In genomic region chr9:116483622-116484482, GRCh38 we compare ENCODE assay signal across 23 cellular contexts.
DNase-seq lines count a peak whose midpoint lies in the region; ATAC-seq, FAIRE-seq and TF ChIP-seq lines count a peak whose summit lies in the region.
"Had no signal": no experiment of that assay in that cellular context is flagged by ENCODE, and none has a peak within 500 bp of the region (broad histone marks: within the 10 kb centered on the region; RNA-seq: fewer than 3 reads in every experiment).

No MANE protein-coding gene starts in this region.

- no peaks in the 10 kb centered on the region for H3K9me3 Mint-ChIP-seq in nephron
- H3K9me3 Mint-ChIP-seq: IgD-negative memory B cell had no signal

- peaks cover 14% of the 10 kb centered on the region for H3K4me1 ChIP-seq in vagina

- no peaks in the 10 kb centered on the region for H3K36me3 Mint-ChIP-seq in nephron (ENCODE audit: low read depth)

- ATAC-seq in GM18498 (IDR thresholded peaks at IDR 0.05; ENCODE audit: unreplicated experiment) (no peak), HG02973 (IDR thresholded peaks at IDR 0.05; ENCODE audit: unreplicated experiment) (no peak)

- H3K4me3 ChIP-seq in bronchial epithelial cell (ENCODE audit: low read depth, low read length) (no peak overlapping the region), vagina (no peak overlapping the region)
- H3K4me3 ChIP-seq: MG63 had no signal

- peak; percentile 72 for FAIRE-seq in bronchial epithelial cell (lab: Jason Lieb, UNC)
- FAIRE-seq: RCC 7860 had no signal

- H3K27me3 ChIP-seq in bronchial epithelial cell (ENCODE audit: control insufficient read depth, insufficient read depth, low read length) (no peaks in the 10 kb centered on the region), vagina (no peaks in the 10 kb centered on the region)
- H3K27me3 ChIP-seq: MG63 had no signal

- intact Hi-C loops in vagina (cut with DNase I): no loop called here

- H3K27ac ChIP-seq in vagina: peak overlapping the region; percentile 42
- H3K27ac ChIP-seq: C4-2B, HL-60 had no signal

- no peak for TF ChIP-seq CTCF in bronchial epithelial cell (IDR thresholded peaks at IDR 0.05; ENCODE audit: insufficient read depth, low read length, severe bottlenecking)
- no peak for TF ChIP-seq CTCF in nephron (IDR thresholded peaks at IDR 0.05; ENCODE audit: unreplicated experiment in 3 of 3)
- no peak for TF ChIP-seq CTCF in vagina (IDR thresholded peaks at IDR 0.05)

- H3K4me1 Mint-ChIP-seq in nephron: peaks cover 26% of the 10 kb centered on the region
- H3K4me1 Mint-ChIP-seq: IgD-negative memory B cell had no signal

- H3K36me3 ChIP-seq in bronchial epithelial cell (ENCODE audit: control insufficient read depth, insufficient read depth, low read length) (no peaks in the 10 kb centered on the region), vagina (no peaks in the 10 kb centered on the region)
- H3K36me3 ChIP-seq: MG63 had no signal

- peak overlapping the region; percentile 60 to 71 (median 67) for H3K27ac Mint-ChIP-seq in nephron
- H3K27ac Mint-ChIP-seq: IgD-negative memory B cell had no signal

- peak; percentile 14 for DNase-seq in OCI-M1 (lab: John Stamatoyannopoulos, UW)
- DNase-seq in bronchial epithelial cell (ENCODE audit: low read depth): no peak
- peak in 1 of 2 donors; percentile 79 for DNase-seq in vagina (ENCODE audit: extremely low spot score in 2 of 2)
- no peak for DNase-seq in NCI-H446 treated with DMSO at 0.1 percent for 48 hours (lab: John Stamatoyannopoulos, UW)
- DNase-seq: AML-193; DMS79 treated with DMSO at 0.1 percent for 48 hours; H7; Kasumi-1; MG63; NCI-H1092; NCI-H146; NCI-H2081; NCI-H510A; NCI-H748 treated with DMSO at 0.1 percent for 48 hours; NK-92 treated with Interleukin-12 subunit alpha and Interleukin-12 subunit beta, amount 100 ng/mL, for 24 hours; Right ventricle myocardium superior had no signal

- H3K27me3 Mint-ChIP-seq in nephron (ENCODE audit: low read depth): peaks cover 6% of the 10 kb centered on the region
- H3K27me3 Mint-ChIP-seq: IgD-negative memory B cell had no signal

- no peak overlapping the region for H3K4me3 Mint-ChIP-seq in nephron
- H3K4me3 Mint-ChIP-seq: IgD-negative memory B cell had no signal

- no peaks in the 10 kb centered on the region for H3K9me3 ChIP-seq in vagina
- H3K9me3 ChIP-seq: MG63 had no signal

- TF ChIP-seq POLR2A in vagina (IDR thresholded peaks at IDR 0.05): no peak
